ENCODE assay signal across 13 cellular contexts in genomic region chr16:75460441-75460840, GRCh38. TPM values are rescaled to one million over a fixed set of nuclear protein-coding genes. Genes with fewer than 3 reads are reported as not detected.
DNase-seq lines count a peak whose midpoint lies in the region; ATAC-seq and TF ChIP-seq lines count a peak whose summit lies in the region.
"Had no signal": no experiment of that assay in that cellular context is flagged by ENCODE, and none has a peak within 500 bp of the region (broad histone marks: within the 10 kb centered on the region; RNA-seq: fewer than 3 reads in every experiment).

No MANE protein-coding gene starts in this region.

- H3F3A ChIP-seq in smooth muscle cell (ENCODE audit: low read depth) = no peaks in the 10 kb centered on the region

- peak overlapping the region; percentile 3 for H3K4me3 Mint-ChIP-seq in endothelial cell (ENCODE audit: unreplicated experiment)

- H3K4ac ChIP-seq in neuronal stem cell (ENCODE audit: low read length) = no peak overlapping the region

- peaks cover 13% of the 10 kb centered on the region for H3K79me1 ChIP-seq in neuronal stem cell (ENCODE audit: low read depth, low read length)

- no peak overlapping the region for H2BK120ac ChIP-seq in neuronal stem cell (ENCODE audit: low read depth, low read length)

- H3K14ac ChIP-seq in neuronal stem cell (ENCODE audit: low read length) = no peak overlapping the region

- H3K4me3 ChIP-seq in HUES64 (ENCODE audit: low read length) (no peak overlapping the region), neuronal stem cell (ENCODE audit: low read length in 2 of 2) (no peak overlapping the region), smooth muscle cell (no peak overlapping the region)

- H3K4me1 Mint-ChIP-seq in endothelial cell (ENCODE audit: unreplicated experiment) = peaks cover 31% of the 10 kb centered on the region

- H3K27me3 Mint-ChIP-seq in endothelial cell (ENCODE audit: unreplicated experiment) = peaks cover 6% of the 10 kb centered on the region

- no peak overlapping the region for H4K8ac ChIP-seq in neuronal stem cell (ENCODE audit: low read depth, low read length)

- ATAC-seq in HG03442 (IDR thresholded peaks at IDR 0.05; ENCODE audit: unreplicated experiment) = no peak

- H2BK5ac ChIP-seq in neuronal stem cell (ENCODE audit: low read length) = no peak overlapping the region

- H3K27ac Mint-ChIP-seq in endothelial cell (ENCODE audit: unreplicated experiment) = peak overlapping the region; percentile 28
- H3K27ac Mint-ChIP-seq: T-helper 2 cell treated with Interferon-gamma antibody and Interleukin-4, amounts not matched to agents 5 μg/mL and 100 μg/mL, for 36 hours had no signal

- no peaks in the 10 kb centered on the region for H3K9me3 Mint-ChIP-seq in endothelial cell (ENCODE audit: unreplicated experiment)
- H3K9me3 Mint-ChIP-seq: T-helper 2 cell treated with Interferon-gamma antibody and Interleukin-4, amounts not matched to agents 5 μg/mL and 100 μg/mL, for 36 hours had no signal

- H2BK15ac ChIP-seq in neuronal stem cell (ENCODE audit: low read length) = no peak overlapping the region

- WGBS in HUES64 = no CpG with 5 or more reads among the region's 1 CpG
- WGBS in neuronal stem cell (ENCODE audit: extremely low coverage in 2 of 2, insufficient read length in 2 of 2, insufficient replicate concordance in 1 of 2), 2 donors = no CpG with 5 or more reads among the region's 1 CpG
- 42% methylated on average over 1 of the region's 1 CpG for WGBS in smooth muscle cell (ENCODE audit: low lambda C conversion rate)

- H3K27ac ChIP-seq in HUES64 (ENCODE audit: low read depth, low read length) (no peak overlapping the region), neuronal stem cell (replicated peaks; ENCODE audit: low read length) (no peak overlapping the region), smooth muscle cell (ENCODE audit: low read depth) (no peak overlapping the region)

- no peak overlapping the region for H4K91ac ChIP-seq in neuronal stem cell (ENCODE audit: low read depth, low read length, poor library complexity)

- H3K9me3 ChIP-seq in HUES64 (ENCODE audit: insufficient read depth, low read depth, low read length) (no peaks in the 10 kb centered on the region), neuronal stem cell (replicated peaks in 1 of 2; ENCODE audit: control insufficient read depth in 2 of 2, insufficient read depth in 1 of 2, low read depth in 1 of 2, low read length in 2 of 2) (peaks cover 0 to 2% of the 10 kb centered on the region in 2 donors), smooth muscle cell (replicated peaks; ENCODE audit: low read depth) (no peaks in the 10 kb centered on the region)

- H3K36me3 Mint-ChIP-seq in endothelial cell (ENCODE audit: low read depth, unreplicated experiment) = peaks cover 3% of the 10 kb centered on the region

- H3K79me2 ChIP-seq in smooth muscle cell (ENCODE audit: low read depth) = peaks cover 79% of the 10 kb centered on the region

- H4K20me1 ChIP-seq in smooth muscle cell (ENCODE audit: low read depth) = peaks cover 80% of the 10 kb centered on the region

- no peak overlapping the region for H3K18ac ChIP-seq in neuronal stem cell (ENCODE audit: low read length)

- peak; percentile 37 for DNase-seq in NCI-H82 (lab: John Stamatoyannopoulos, UW)
- DNase-seq in NCI-H82 treated with DMSO at 0.1 percent for 48 hours (lab: John Stamatoyannopoulos, UW; ENCODE audit: unreplicated experiment) = no peak
- DNase-seq in endothelial cell (ENCODE audit: low spot score) = no peak
- DNase-seq in neuronal stem cell (ENCODE audit: low spot score) = peak; percentile 17
- no peak for DNase-seq in smooth muscle cell (lab: John Stamatoyannopoulos, UW; ENCODE audit: unreplicated experiment)
- no peak for DNase-seq in stimulated activated CD4-positive, alpha-beta T cell treated with anti-CD3 and anti-CD28 coated beads, Interleukin-4, amount 100 ng/mL, for 4 hours
- DNase-seq: 8988T; activated CD4-positive, alpha-beta T cell treated with anti-CD3 and anti-CD28 coated beads, Interleukin-2, amount 50 U/mL, for 48 hours; GDM1 had no signal

- TF ChIP-seq CTCF in endothelial cell (IDR thresholded peaks at IDR 0.05; ENCODE audit: unreplicated experiment) (no peak), smooth muscle cell (IDR thresholded peaks at IDR 0.05; ENCODE audit: borderline replicate concordance, insufficient read depth, poor library complexity, severe bottlenecking) (no peak)

- H3K4me2 ChIP-seq in neuronal stem cell (ENCODE audit: insufficient read depth, low read length, poor library complexity, severe bottlenecking) = peak overlapping the region; percentile 43
- H3K4me2 ChIP-seq in smooth muscle cell = no peak overlapping the region

- peaks cover 3% of the 10 kb centered on the region; the same call in 1 of the 2 replicates for H3K36me3 ChIP-seq in HUES64 (ENCODE audit: insufficient read depth, low read length)
- peaks cover 2 to 25% of the 10 kb centered on the region in 2 donors for H3K36me3 ChIP-seq in neuronal stem cell (replicated peaks in 1 of 2; ENCODE audit: control insufficient read depth in 2 of 2, insufficient read depth in 2 of 2, low read length in 2 of 2)
- H3K36me3 ChIP-seq in smooth muscle cell (ENCODE audit: low read depth) = no peaks in the 10 kb centered on the region

- no peak overlapping the region for H2AFZ ChIP-seq in neuronal stem cell (ENCODE audit: low read length)
- H2AFZ ChIP-seq in smooth muscle cell (ENCODE audit: low read depth) = no peak overlapping the region

- H2BK12ac ChIP-seq in neuronal stem cell (ENCODE audit: low read length) = no peak overlapping the region

- H3K4me1 ChIP-seq in HUES64 (ENCODE audit: insufficient read depth, low read length) = peaks cover 28% of the 10 kb centered on the region
- H3K4me1 ChIP-seq in neuronal stem cell (ENCODE audit: control insufficient read depth in 2 of 2, insufficient read depth in 1 of 2, low read depth in 1 of 2, low read length in 2 of 2) = peaks cover 4 to 16% of the 10 kb centered on the region in 2 donors
- H3K4me1 ChIP-seq in smooth muscle cell (ENCODE audit: low read depth) = peaks cover 29% of the 10 kb centered on the region

- H3K23ac ChIP-seq in neuronal stem cell (ENCODE audit: low read depth, low read length, poor library complexity) = no peak overlapping the region

- H2AK5ac ChIP-seq in neuronal stem cell (ENCODE audit: low read depth, low read length) = no peak overlapping the region

- H3K9ac ChIP-seq in HUES64 (ENCODE audit: low read depth, low read length) (peak overlapping the region; percentile 31; the same call in 1 of the 2 replicates), neuronal stem cell (ENCODE audit: low read depth, low read length, poor library complexity) (no peak overlapping the region), smooth muscle cell (ENCODE audit: low read depth) (no peak overlapping the region)

- H3K27me3 ChIP-seq in HUES64 (ENCODE audit: insufficient read depth, low read length) (no peaks in the 10 kb centered on the region), neuronal stem cell (ENCODE audit: control insufficient read depth in 3 of 3, insufficient read depth in 3 of 3, low read depth in 1 of 3, low read length in 3 of 3) (no peaks in the 10 kb centered on the region), smooth muscle cell (ENCODE audit: low read depth) (no peaks in the 10 kb centered on the region)

RNA-seq across cellular contexts. Expression of gene TMEM170A, which starts 4.0 kb away (rescaled TPM):
- polyA plus RNA-seq in HUES64 (2013, experiment 1 of 2) = 20.4 TPM
- 27.3 TPM for polyA plus RNA-seq in HUES64 (2013, experiment 2 of 2)
- total RNA-seq in endothelial cell (ENCODE audit: unreplicated experiment) (38.0 TPM), smooth muscle cell (12.9 and 25.4 TPM in 2 replicates)
- polyA plus RNA-seq in neuronal stem cell (2013, experiment 1 of 2) = 30.7 TPM
- 32.3 TPM for polyA plus RNA-seq in neuronal stem cell (2013, experiment 2 of 2)
- 10.0 and 17.9 TPM in 2 replicates for polyA plus RNA-seq in smooth muscle cell

RNA-seq across cellular contexts. Expression of gene CFDP1, which starts 27.1 kb away (rescaled TPM):
- polyA plus RNA-seq in HUES64 (2013, experiment 1 of 2) = 62.1 TPM
- 84.1 TPM for polyA plus RNA-seq in HUES64 (2013, experiment 2 of 2)
- total RNA-seq in endothelial cell (ENCODE audit: unreplicated experiment) (65.7 TPM), smooth muscle cell (59.0 and 87.3 TPM in 2 replicates)
- 228 TPM for polyA plus RNA-seq in neuronal stem cell (2013, experiment 1 of 2)
- 228 TPM for polyA plus RNA-seq in neuronal stem cell (2013, experiment 2 of 2)
- polyA plus RNA-seq in smooth muscle cell = 81.5 and 91.0 TPM in 2 replicates

RNA-seq across cellular contexts. Expression of gene CHST6, which starts 34.8 kb away (rescaled TPM):
- polyA plus RNA-seq in HUES64 (2013, experiment 1 of 2) = 8.0 TPM
- polyA plus RNA-seq in HUES64 (2013, experiment 2 of 2) = 9.4 TPM
- total RNA-seq in endothelial cell (ENCODE audit: unreplicated experiment) = 5.3 TPM
- 9.0 TPM for polyA plus RNA-seq in neuronal stem cell (2013, experiment 1 of 2)
- 9.3 TPM for polyA plus RNA-seq in neuronal stem cell (2013, experiment 2 of 2)
- 2.0 and 8.3 TPM in 2 replicates for total RNA-seq in smooth muscle cell
- polyA plus RNA-seq in smooth muscle cell = 1.6 and 2.6 TPM in 2 replicates
- total RNA-seq: HT-29 had no signal

Comparison
In these comparisons a context has a peak if more than half of its experiments do, and no peak if none do; other contexts are left out.
1. DNase-seq: peak in NCI-H82 (single experiment) and neuronal stem cell (single experiment); none in NCI-H82 treated with DMSO at 0.1 percent for 48 hours (single experiment), endothelial cell (single experiment), smooth muscle cell (single experiment) and stimulated activated CD4-positive, alpha-beta T cell treated with anti-CD3 and anti-CD28 coated beads, Interleukin-4, amount 100 ng/mL, for 4 hours (0 of 2).